In genomic region chr1:112619518-112620458, GRCh38 we compare ENCODE assay signal across 8 cellular contexts. TPM values are rescaled to one million over a fixed set of nuclear protein-coding genes. Genes with fewer than 3 reads are reported as not detected.
DNase-seq lines count a peak whose midpoint lies in the region; ATAC-seq and TF ChIP-seq lines count a peak whose summit lies in the region.

CAPZA1 (plus strand) TSS chr1:112619832; CDS start chr1:112619845, 13 bp downstream.

- DNase-seq in DMS79 (lab: John Stamatoyannopoulos, UW) (peak; percentile 81), Panc1 (ENCODE audit: low read depth, low spot score) (no peak)
- peak; percentile 86 for DNase-seq in activated T-cell treated with anti-CD3 and anti-CD28 coated beads, Interleukin-2, amount 50 U/mL, for 4 hours
- DNase-seq in stimulated activated CD8-positive, alpha-beta memory T cell treated with anti-CD3 and anti-CD28 coated beads, Interleukin-7, amount 100 ng/mL, for 24 hours (ENCODE audit: low read depth) = peak; percentile 81

- no peaks in the 10 kb centered on the region for H4K20me1 ChIP-seq in KMS-11 (ENCODE audit: insufficient read depth)

- H2AFZ ChIP-seq in KMS-11 (ENCODE audit: low read depth) = peak within 1 kb of the TSS; percentile 79

- ATAC-seq in GM21737 (IDR thresholded peaks at IDR 0.05; ENCODE audit: unreplicated experiment) (peak; percentile 89), Panc1 (peak; percentile 97), esophagus mucosa (peak; percentile 94)
- peak; percentile 89 to 90 for ATAC-seq in activated T-cell treated with anti-CD3 and anti-CD28 coated beads, Interleukin-2, amount 50 U/mL, for 4 hours

- POLR2A ChIA-PET in Panc1 (lab: Charles Lee) = no interaction called here

- H3K27ac ChIP-seq in KMS-11 = peak within 1 kb of the TSS; percentile 96
- peak within 1 kb of the TSS; percentile 99 for H3K27ac ChIP-seq in Panc1 (ENCODE audit: low read length)
- H3K27ac ChIP-seq in muscle layer of duodenum (ENCODE audit: low read length) = peak within 1 kb of the TSS; percentile 97

- peaks cover 39% of the 10 kb centered on the region for H3K4me1 Mint-ChIP-seq in activated T-cell treated with anti-CD3 and anti-CD28 coated beads, Interleukin-2, amount 50 U/mL, for 4 hours (ENCODE audit: low read depth)

- TF ChIP-seq CTCF in KMS-11 (conservative IDR thresholded peaks at IDR 0.05; ENCODE audit: low read depth, low read length) (no peak), Panc1 (IDR thresholded peaks at IDR 0.05) (no peak)

- peak within 1 kb of the TSS; percentile 100 for H3K4me3 Mint-ChIP-seq in activated T-cell treated with anti-CD3 and anti-CD28 coated beads, Interleukin-2, amount 50 U/mL, for 4 hours

- intact Hi-C loops in Panc1 (cut with micrococcal nuclease; ENCODE audit: unreplicated experiment) = loop anchor here (10.0 kb wide), 1 partner anchor 115 kb away; the partner anchor contains the start of gene WNT2B

- H3K27me3 Mint-ChIP-seq in activated T-cell treated with anti-CD3 and anti-CD28 coated beads, Interleukin-2, amount 50 U/mL, for 4 hours (ENCODE audit: low read depth) = no peaks in the 10 kb centered on the region

- H3K36me3 ChIP-seq in KMS-11 (ENCODE audit: insufficient read depth) (no peaks in the 10 kb centered on the region), Panc1 (ENCODE audit: control insufficient read depth, insufficient read depth, low read length) (peaks cover 14% of the 10 kb centered on the region), muscle layer of duodenum (ENCODE audit: control insufficient read depth in 1 of 2, insufficient read depth in 2 of 2, low read length in 2 of 2) (peaks cover 3 to 26% of the 10 kb centered on the region in 2 donors)

- CTCF ChIA-PET in Panc1 (lab: Charles Lee) = no interaction called here

- no peaks in the 10 kb centered on the region for H3K27me3 ChIP-seq in KMS-11 (ENCODE audit: insufficient read depth, low read depth)
- no peaks in the 10 kb centered on the region for H3K27me3 ChIP-seq in Panc1 (ENCODE audit: control insufficient read depth, insufficient read depth, low read length)
- no peaks in the 10 kb centered on the region for H3K27me3 ChIP-seq in muscle layer of duodenum (ENCODE audit: low read depth, low read length)

- peaks cover 9% of the 10 kb centered on the region for H3K36me3 Mint-ChIP-seq in activated T-cell treated with anti-CD3 and anti-CD28 coated beads, Interleukin-2, amount 50 U/mL, for 4 hours (ENCODE audit: insufficient read depth)

- H3K9me3 Mint-ChIP-seq in activated T-cell treated with anti-CD3 and anti-CD28 coated beads, Interleukin-2, amount 50 U/mL, for 4 hours = no peaks in the 10 kb centered on the region

- in situ Hi-C loops in Panc1 (cut with HindIII; ENCODE audit: low pct_unique_long_range_greater_than_20kb, low sequenced_read_pairs) = no loop called here

- H3K9me3 ChIP-seq in Panc1 (ENCODE audit: control insufficient read depth, insufficient read depth, low read depth, low read length) (no peaks in the 10 kb centered on the region), muscle layer of duodenum (ENCODE audit: control insufficient read depth in 1 of 2, low read length in 2 of 2) (no peaks in the 10 kb centered on the region)

- peak within 1 kb of the TSS; percentile 97 for H3K4me2 ChIP-seq in KMS-11

- peak within 1 kb of the TSS; percentile 98 for H3K9ac ChIP-seq in KMS-11

- peaks cover 32% of the 10 kb centered on the region for H3K4me1 ChIP-seq in KMS-11 (ENCODE audit: low read depth, poor library complexity, severe bottlenecking)
- H3K4me1 ChIP-seq in Panc1 (ENCODE audit: control insufficient read depth, insufficient read depth, low read length) = peaks cover 9% of the 10 kb centered on the region; the same call in 1 of the 2 replicates
- H3K4me1 ChIP-seq in muscle layer of duodenum (ENCODE audit: control insufficient read depth in 1 of 2, insufficient read depth in 2 of 2, low read length in 2 of 2) = peaks cover 5 to 40% of the 10 kb centered on the region in 2 donors

- peaks cover 51% of the 10 kb centered on the region for H3K79me2 ChIP-seq in KMS-11 (ENCODE audit: insufficient read depth, low read depth)

- H3K4me3 ChIP-seq in KMS-11 (IDR thresholded peaks at IDR 0.05; ENCODE audit: insufficient read depth, low read depth, low read length) (peak within 1 kb of the TSS; percentile 39), Panc1 (ENCODE audit: low read depth in 2 of 2, low read length in 2 of 2) (peak within 1 kb of the TSS; percentile 96 to 97), muscle layer of duodenum (ENCODE audit: low read depth in 1 of 2, low read length in 2 of 2) (peak within 1 kb of the TSS; percentile 89 to 90)

- no TSS peak for BruUV-seq in Panc1 (replicated peaks; lab: Mats Ljungman, UMichigan)

RNA-seq across cellular contexts. Expression of gene CAPZA1, which starts in this region (rescaled TPM):
- total RNA-seq in Panc1 (2021; ENCODE audit: unreplicated experiment) = 128 TPM
- 101 TPM for polyA plus RNA-seq in Panc1 (2012; ENCODE audit: insufficient read length)
- 100 to 1,000 TPM; 247 to 263 (median 259) TPM for total RNA-seq in activated T-cell treated with anti-CD3 and anti-CD28 coated beads, Interleukin-2, amount 50 U/mL, for 4 hours
- total RNA-seq in esophagus mucosa = 142 TPM

Comparison
In these comparisons a context has a peak if more than half of its experiments do, and no peak if none do; other contexts are left out.
1. H3K4me3 ChIP-seq: peak in every context shown above with its lines; median percentile 96 in Panc1; 90 in muscle layer of duodenum; 39 in KMS-11.